In genomic region chr6:159981591-159982245, GRCh38 we compare ENCODE assay signal across 8 cellular contexts. TPM values are rescaled to one million over a fixed set of nuclear protein-coding genes. Genes with fewer than 3 reads are reported as not detected.
DNase-seq lines count a peak whose midpoint lies in the region; ATAC-seq and TF ChIP-seq lines count a peak whose summit lies in the region.

No MANE protein-coding gene starts in this region.

- H3K36me3 ChIP-seq in thoracic aorta, result no peaks in the 10 kb centered on the region
- no peaks in the 10 kb centered on the region for H3K36me3 ChIP-seq in WERI-Rb-1

- ATAC-seq in HG02610 (IDR thresholded peaks at IDR 0.05; ENCODE audit: unreplicated experiment), result peak; percentile 63
- ATAC-seq in thoracic aorta (ENCODE audit: insufficient number of reproducible peaks, low FRiP score, low read depth), result peak; percentile 9

- H3K27ac ChIP-seq in thoracic aorta (peak overlapping the region; percentile 57 to 64), WERI-Rb-1 (no peak overlapping the region)

- H3K27me3 ChIP-seq in thoracic aorta (replicated peaks; ENCODE audit: insufficient read depth) (no peaks in the 10 kb centered on the region), WERI-Rb-1 (ENCODE audit: insufficient read depth, low read depth, severe bottlenecking) (no peaks in the 10 kb centered on the region)

- TF ChIP-seq CTCF in NB4 (IDR thresholded peaks at IDR 0.05; ENCODE audit: low read depth, low read length) (no peak), thoracic aorta (IDR thresholded peaks at IDR 0.05) (no peak), WERI-Rb-1 (IDR thresholded peaks at IDR 0.05; ENCODE audit: low read depth, low read length) (no peak)

- DNase-seq in SIG-M5 treated with dmso at 0.1 percent for 504 hours (lab: John Stamatoyannopoulos, UW; ENCODE audit: unreplicated experiment), result peak; percentile 61
- DNase-seq in SIG-M5 (lab: John Stamatoyannopoulos, UW), result no peak
- DNase-seq in NB4 (ENCODE audit: low read depth), result peak; percentile 85
- peak; percentile 73 for DNase-seq in amniotic epithelial cell (ENCODE audit: low read depth)
- peak; percentile 16 for DNase-seq in left kidney (ENCODE audit: low read depth, low spot score)
- no peak for DNase-seq in thoracic aorta (ENCODE audit: low spot score)
- no peak for DNase-seq in WERI-Rb-1

- H3K9me3 ChIP-seq in thoracic aorta (no peaks in the 10 kb centered on the region), WERI-Rb-1 (ENCODE audit: severe bottlenecking) (no peaks in the 10 kb centered on the region)

- TF ChIP-seq POLR2A in NB4 (IDR thresholded peaks at IDR 0.05; ENCODE audit: extremely low read depth, insufficient read length), result no peak

- H3K4me3 ChIP-seq in NB4 (ENCODE audit: low read depth, low read length) (peak overlapping the region; percentile 35), thoracic aorta (peak overlapping the region; percentile 58), WERI-Rb-1 (ENCODE audit: low read depth, low read length) (no peak overlapping the region)

- H3K4me1 ChIP-seq in thoracic aorta (ENCODE audit: control insufficient read depth in 1 of 2, low read depth in 2 of 2), result peaks cover 61 to 93% of the 10 kb centered on the region in 2 donors

RNA-seq across cellular contexts. Expression of gene IGF2R, which starts 12.8 kb away (rescaled TPM):
- 10 to 100 TPM; 82.2 to 88.4 TPM for total RNA-seq in thoracic aorta

Comparison
In these comparisons a context has a peak if more than half of its experiments do, and no peak if none do; other contexts are left out.
1. DNase-seq: peak in SIG-M5 treated with dmso at 0.1 percent for 504 hours (single experiment), NB4 (single experiment), amniotic epithelial cell (single experiment) and left kidney (single experiment); none in SIG-M5 (single experiment), thoracic aorta (single experiment) and WERI-Rb-1 (single experiment).